In genomic region chr14:39015360-39015961, GRCh38 we compare ENCODE assay signal across 8 cellular contexts.
DNase-seq lines count a peak whose midpoint lies in the region; ATAC-seq and TF ChIP-seq lines count a peak whose summit lies in the region.

No MANE protein-coding gene starts in this region.

- H3K36me3 Mint-ChIP-seq in activated CD4-positive, alpha-beta T cell treated with anti-CD3 and anti-CD28 coated beads, Interleukin-2, amount 10 ng/mL, durations not matched to agents 24 days and 14 days (ENCODE audit: low read depth), result no peaks in the 10 kb centered on the region

- no peak overlapping the region for H3K9ac ChIP-seq in fibroblast of lung (ENCODE audit: insufficient read depth, low read length)

- intact Hi-C loops in activated CD4-positive, alpha-beta T cell treated with anti-CD3 and anti-CD28 coated beads, Interleukin-2, amount 10 ng/mL, durations not matched to agents 24 days and 14 days (cut with micrococcal nuclease), result loop anchor here (1.0 kb wide), 1 partner anchor 293 kb away; no protein-coding TSS in a partner anchor

- H3K27ac ChIP-seq in SJCRH30, result no peak overlapping the region
- H3K27ac ChIP-seq in fibroblast of lung (ENCODE audit: insufficient read depth, low read length), result no peak overlapping the region

- H3K9me3 Mint-ChIP-seq in activated CD4-positive, alpha-beta T cell treated with anti-CD3 and anti-CD28 coated beads, Interleukin-2, amount 10 ng/mL, durations not matched to agents 24 days and 14 days, result no peaks in the 10 kb centered on the region

- no peaks in the 10 kb centered on the region for H3K4me1 ChIP-seq in SJCRH30
- no peaks in the 10 kb centered on the region for H3K4me1 ChIP-seq in fibroblast of lung (ENCODE audit: control insufficient read depth, extremely low read depth, insufficient read depth, low read length)

- peak; percentile 69 for DNase-seq in activated CD4-positive, alpha-beta T cell treated with anti-CD3 and anti-CD28 coated beads, Interleukin-2, amount 10 ng/mL, durations not matched to agents 24 days and 14 days
- DNase-seq in activated CD4-positive, alpha-beta T cell treated with anti-CD3 and anti-CD28 coated beads, Interleukin-2, amount 50 U/mL, for 4 hours, result no peak
- peak; percentile 31 to 80 for DNase-seq in SJCRH30
- DNase-seq in fibroblast of lung (ENCODE audit: low read depth in 2 of 2), result peak; percentile 44 to 70
- DNase-seq in pons (ENCODE audit: low spot score), result peak; percentile 88
- DNase-seq in ureter (ENCODE audit: low spot score), result no peak

- H3K4me3 ChIP-seq in SJCRH30, result no peak overlapping the region
- no peak overlapping the region for H3K4me3 ChIP-seq in fibroblast of lung (replicated peaks in 1 of 4; ENCODE audit: control extremely low read depth in 1 of 4, insufficient read depth in 1 of 4, low read depth in 3 of 4, low read length in 4 of 4)

- H2AFZ ChIP-seq in fibroblast of lung (ENCODE audit: low read length), result no peak overlapping the region

- H3K4me1 Mint-ChIP-seq in activated CD4-positive, alpha-beta T cell treated with anti-CD3 and anti-CD28 coated beads, Interleukin-2, amount 10 ng/mL, durations not matched to agents 24 days and 14 days, result no peaks in the 10 kb centered on the region

- TF ChIP-seq CTCF in LNCAP (IDR thresholded peaks at IDR 0.05) (peak; percentile 87), fibroblast of lung (conservative IDR thresholded peaks at IDR 0.05 in 1 of 2, IDR thresholded peaks at IDR 0.05 in 1 of 2; ENCODE audit: low read depth in 1 of 2, low read length in 2 of 2) (peak; percentile 86 to 88)

- no peaks in the 10 kb centered on the region for H3K79me2 ChIP-seq in fibroblast of lung (ENCODE audit: control insufficient read depth, insufficient read depth, low read length)

- no peak overlapping the region for H3K27ac Mint-ChIP-seq in activated CD4-positive, alpha-beta T cell treated with anti-CD3 and anti-CD28 coated beads, Interleukin-2, amount 10 ng/mL, durations not matched to agents 24 days and 14 days

- H3K27me3 Mint-ChIP-seq in activated CD4-positive, alpha-beta T cell treated with anti-CD3 and anti-CD28 coated beads, Interleukin-2, amount 10 ng/mL, durations not matched to agents 24 days and 14 days, result no peaks in the 10 kb centered on the region

- H4K20me1 ChIP-seq in fibroblast of lung (ENCODE audit: control insufficient read depth, extremely low read depth, insufficient read depth, low read length), result no peaks in the 10 kb centered on the region

- H3K27me3 ChIP-seq in SJCRH30 (no peaks in the 10 kb centered on the region), fibroblast of lung (ENCODE audit: control insufficient read depth, insufficient read depth, low read length) (no peaks in the 10 kb centered on the region)

- peak; percentile 81 for ATAC-seq in GM21529 (IDR thresholded peaks at IDR 0.05; ENCODE audit: unreplicated experiment)

- no peak overlapping the region for H3K4me2 ChIP-seq in fibroblast of lung (ENCODE audit: extremely low read depth, insufficient read depth, low read length)

- H3K36me3 ChIP-seq in SJCRH30, result no peaks in the 10 kb centered on the region
- H3K36me3 ChIP-seq in fibroblast of lung (ENCODE audit: control insufficient read depth, insufficient read depth, low read length), result no peaks in the 10 kb centered on the region

- 0 out of 2 replicates have a peak, but pooled peaks cover 2% of the 10 kb centered on the region for H3K9me3 ChIP-seq in SJCRH30 (replicated peaks)
- no peaks in the 10 kb centered on the region for H3K9me3 ChIP-seq in fibroblast of lung (ENCODE audit: control insufficient read depth, insufficient read depth, low read depth, low read length)

- H3K4me3 Mint-ChIP-seq in activated CD4-positive, alpha-beta T cell treated with anti-CD3 and anti-CD28 coated beads, Interleukin-2, amount 10 ng/mL, durations not matched to agents 24 days and 14 days, result no peak overlapping the region

Comparison
In these comparisons a context has a peak if more than half of its experiments do, and no peak if none do; other contexts are left out.
1. DNase-seq: peak in activated CD4-positive, alpha-beta T cell treated with anti-CD3 and anti-CD28 coated beads, Interleukin-2, amount 10 ng/mL, durations not matched to agents 24 days and 14 days (single experiment), SJCRH30 (2 of 2), fibroblast of lung (2 of 2) and pons (single experiment); none in activated CD4-positive, alpha-beta T cell treated with anti-CD3 and anti-CD28 coated beads, Interleukin-2, amount 50 U/mL, for 4 hours (0 of 2) and ureter (single experiment).